In genomic region chr12:130420071-130420470, GRCh38 we compare ENCODE assay signal across 33 cellular contexts.
"Had no signal": no experiment of that assay in that cellular context is flagged by ENCODE, and none has a peak within 500 bp of the region (broad histone marks: within the 10 kb centered on the region; RNA-seq: fewer than 3 reads in every experiment).

No MANE protein-coding gene starts in this region.

- DNase-seq: activated effector memory CD4-positive, alpha-beta T cell treated with anti-CD3 and anti-CD28 coated beads, Interleukin-2, amount 50 U/mL, for 16 hours; activated effector memory CD4-positive, alpha-beta T cell treated with Interleukin-2 at 50 U/mL for 16 hours; activated gamma-delta T cell; activated gamma-delta T cell treated with Interleukin-2 at 50 U/mL for 16 hours; activated naive CD4-positive, alpha-beta T cell; activated naive CD4-positive, alpha-beta T cell treated with anti-CD3 and anti-CD28 coated beads for 36 hours; activated naive CD4-positive, alpha-beta T cell treated with anti-CD3 and anti-CD28 coated beads, Interleukin-2, amount 10 ng/mL, durations not matched to agents 7 days and 5 days; activated naive CD4-positive, alpha-beta T cell treated with anti-CD3 and anti-CD28 coated beads, Interleukin-2, amount 50 U/mL, for 16 hours; activated naive CD4-positive, alpha-beta T cell treated with Interleukin-2 at 50 U/mL for 16 hours; activated naive CD8-positive, alpha-beta T cell treated with anti-CD3 and anti-CD28 coated beads for 36 hours; activated naive CD8-positive, alpha-beta T cell treated with anti-CD3 and anti-CD28 coated beads, Interleukin-2, amount 10 ng/mL, durations not matched to agents 7 days and 5 days; activated naive CD8-positive, alpha-beta T cell treated with anti-CD3 and anti-CD28 coated beads, Interleukin-2, amount 50 U/mL, for 24 hours; activated T-cell treated with anti-CD3 and anti-CD28 coated beads, Interleukin-2, amount 50 U/mL, for 1 hour; activated T-cell treated with anti-CD3 and anti-CD28 coated beads, Interleukin-2, amount 50 U/mL, for 24 hours; activated T-cell treated with anti-CD3 and anti-CD28 coated beads, Interleukin-2, amount 50 U/mL, for 4 hours; activated T-cell treated with anti-CD3 and anti-CD28 coated beads, Interleukin-2, amount 50 U/mL, for 48 hours; activated T-cell treated with anti-CD3 and anti-CD28 coated beads, Interleukin-2, amount 50 U/mL, for 72 hours; adrenal gland; amniotic stem cell; amygdala; anterior cingulate cortex; body of pancreas; brain microvascular endothelial cell; caudate nucleus; central memory CD4-positive, alpha-beta T cell; cerebellar nuclear complex had no signal

- H3K4me3 ChIP-seq: adrenal gland, ascending aorta, body of pancreas, breast epithelium, cardiac muscle cell had no signal

- H3K4me1 ChIP-seq: adrenal gland, ascending aorta, body of pancreas, breast epithelium had no signal

- H3K27ac ChIP-seq: adrenal gland, ascending aorta, body of pancreas, brain microvascular endothelial cell, breast epithelium, cardiac muscle cell had no signal

- FAIRE-seq: astrocyte, bronchial epithelial cell had no signal

- H3K9me3 ChIP-seq: adrenal gland, ascending aorta, body of pancreas had no signal

- H3K27me3 ChIP-seq: adrenal gland, ascending aorta, body of pancreas, brain microvascular endothelial cell, breast epithelium, cardiac muscle cell had no signal

- ATAC-seq: activated naive CD4-positive, alpha-beta T cell treated with anti-CD3 and anti-CD28 coated beads, Interleukin-2, amount 50 U/mL, for 72 hours; activated naive CD8-positive, alpha-beta T cell treated with anti-CD3 and anti-CD28 coated beads, Interleukin-2, amount 50 U/mL, for 24 hours; activated T-cell treated with anti-CD3 and anti-CD28 coated beads, Interleukin-2, amount 50 U/mL, for 4 hours; activated T-cell treated with anti-CD3 and anti-CD28 coated beads, Interleukin-2, amount 50 U/mL, for 72 hours; activated T-helper 17 cell treated with anti-CD3 and anti-CD28 coated beads, Interleukin-2, amount 50 U/mL, for 72 hours; body of pancreas had no signal

- H3K36me3 ChIP-seq: adrenal gland, ascending aorta, brain microvascular endothelial cell, breast epithelium, cardiac muscle cell had no signal
